16 cellular contexts compared by ENCODE assay signal in the genomic region with DNA sequence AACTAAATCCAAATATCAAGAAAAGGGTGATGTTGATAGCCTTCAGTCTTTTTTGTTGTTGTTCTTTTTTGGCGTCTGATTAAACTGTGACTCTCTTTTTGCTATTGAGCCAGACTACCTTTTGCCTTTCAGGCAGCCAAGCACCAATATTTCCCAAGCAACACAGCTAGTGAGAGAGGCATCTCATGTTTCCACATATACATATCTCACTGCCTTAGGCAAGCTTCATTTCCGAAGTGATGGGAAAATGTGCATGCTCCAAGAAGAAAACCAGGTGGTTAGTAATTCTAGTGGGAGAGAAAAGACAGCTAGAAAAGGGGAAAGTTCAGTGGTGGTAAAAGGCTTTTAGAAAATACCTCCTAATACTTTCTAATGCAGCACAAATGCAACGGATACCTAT.
DNase-seq lines count a peak whose midpoint lies in the region; ATAC-seq and TF ChIP-seq lines count a peak whose summit lies in the region.
"Had no signal": no experiment of that assay in that cellular context is flagged by ENCODE, and none has a peak within 500 bp of the region (broad histone marks: within the 10 kb centered on the region; RNA-seq: fewer than 3 reads in every experiment).

No MANE protein-coding gene starts in this region.

- H3K79me2 ChIP-seq in SK-N-SH (ENCODE audit: insufficient read depth), result no peaks in the 10 kb centered on the region

- TF ChIP-seq CTCF in BE2C (IDR thresholded peaks at IDR 0.05; ENCODE audit: low read depth, low read length) (no peak), SK-N-SH (IDR thresholded peaks at IDR 0.05) (no peak), glutamatergic neuron (IDR thresholded peaks at IDR 0.05; ENCODE audit: partially characterized antibody, unreplicated experiment) (no peak)

- H3K4me1 ChIP-seq in BE2C, result peaks cover 27% of the 10 kb centered on the region
- peaks cover 4 to 21% of the 10 kb centered on the region in 2 experiments; a peak in 3 of 4 replicates for H3K4me1 ChIP-seq in SK-N-SH (ENCODE audit: control insufficient read depth in 1 of 2, insufficient read depth in 2 of 2, low read depth in 1 of 2, low read length in 1 of 2)
- H3K4me1 ChIP-seq: lower lobe of right lung had no signal

- POLR2A ChIA-PET in SK-N-SH (lab: Yijun Ruan, JAX), result no interaction called here

- peaks cover 54% of the 10 kb centered on the region for H3K4me1 Mint-ChIP-seq in glutamatergic neuron (ENCODE audit: low read depth, unreplicated experiment)
- H3K4me1 Mint-ChIP-seq: immature natural killer cell; stimulated activated naive B cell treated with anti-CD40 and anti-IgM and Interleukin-4, amounts not matched to agents 10 μg/mL and 1 μg/mL and 100 μg/mL, for 72 hours had no signal

- no peak overlapping the region for H3K9ac ChIP-seq in SK-N-SH

- CTCF ChIA-PET in SK-N-SH (lab: Yijun Ruan, JAX), result interaction anchor here (0.6 to 1.3 kb wide), 2 partner anchors 19 to 217 kb away, joined by 3 read pairs; no protein-coding TSS in a partner anchor

- peak overlapping the region; percentile 84 for H3K27ac Mint-ChIP-seq in glutamatergic neuron (ENCODE audit: unreplicated experiment)
- H3K27ac Mint-ChIP-seq: activated CD4-positive, alpha-beta T cell treated with anti-CD3 and anti-CD28 coated beads, Interleukin-2, amount 10 ng/mL, durations not matched to agents 24 days and 14 days; CD4-positive, CD25-positive, alpha-beta regulatory T cell; immature natural killer cell; stimulated activated naive B cell treated with anti-CD40 and anti-IgM and Interleukin-4, amounts not matched to agents 10 μg/mL and 1 μg/mL and 100 μg/mL, for 72 hours had no signal

- peaks cover 1% of the 10 kb centered on the region for H3K9me3 Mint-ChIP-seq in glutamatergic neuron (ENCODE audit: unreplicated experiment)

- H3K4me2 ChIP-seq in SK-N-SH, result no peak overlapping the region

- H3K9me3 ChIP-seq in BE2C (no peaks in the 10 kb centered on the region), SK-N-SH (no peaks in the 10 kb centered on the region)
- H3K9me3 ChIP-seq: lower lobe of right lung had no signal

- H3K4me3 ChIP-seq in BE2C (ENCODE audit: low read depth, low read length) (peak overlapping the region; percentile 29), SK-N-SH (ENCODE audit: low read depth in 2 of 2, low read length in 1 of 2) (no peak overlapping the region)
- H3K4me3 ChIP-seq: heart right ventricle, lower lobe of right lung had no signal

- WGBS in SK-N-SH (ENCODE audit: low lambda C conversion rate), result 57% methylated on average over 3 of the region's 3 CpGs

- peak overlapping the region; percentile 5 to 85; a peak in 3 of 4 replicates for H3K27ac ChIP-seq in SK-N-SH (ENCODE audit: low read depth in 2 of 2, low read length in 1 of 2)
- H3K27ac ChIP-seq: heart right ventricle, lower lobe of right lung had no signal

- peak; percentile 24 for DNase-seq in BE2C
- peak; percentile 43 for DNase-seq in NCI-H146 treated with DMSO at 0.1 percent for 48 hours (lab: John Stamatoyannopoulos, UW; ENCODE audit: unreplicated experiment)
- DNase-seq in SK-N-SH, result no peak
- no peak for DNase-seq in glutamatergic neuron
- no peak for DNase-seq in UCSD-AML1 (lab: John Stamatoyannopoulos, UW; ENCODE audit: unreplicated experiment)
- DNase-seq: activated CD4-positive, alpha-beta T cell treated with anti-CD3 and anti-CD28 coated beads, Interleukin-2, amount 10 ng/mL, durations not matched to agents 24 days and 14 days; activated CD8-positive, alpha-beta memory T cell treated with anti-CD3 and anti-CD28 coated beads, Interleukin-2, amount 50 U/mL, for 4 hours; activated gamma-delta T cell treated with Interleukin-2 at 50 U/mL for 16 hours; CD4-positive, CD25-positive, alpha-beta regulatory T cell; heart right ventricle; immature natural killer cell; lower lobe of right lung; stimulated activated naive B cell treated with anti-CD40 and anti-IgM and Interleukin-4, amounts not matched to agents 10 μg/mL and 1 μg/mL and 100 μg/mL, for 72 hours had no signal

- H3K27me3 ChIP-seq in BE2C, result no peaks in the 10 kb centered on the region
- H3K27me3 ChIP-seq in SK-N-SH (ENCODE audit: insufficient read depth), result no peaks in the 10 kb centered on the region
- H3K27me3 ChIP-seq: heart right ventricle had no signal

- TF ChIP-seq RAD21 in SK-N-SH (IDR thresholded peaks at IDR 0.05; ENCODE audit: low read length), result no peak

- ATAC-seq in HG02870 (IDR thresholded peaks at IDR 0.05; ENCODE audit: unreplicated experiment), result no peak
- ATAC-seq in GM21717 (IDR thresholded peaks at IDR 0.05; ENCODE audit: unreplicated experiment), result no peak
- no peak for ATAC-seq in GM19463 (IDR thresholded peaks at IDR 0.05; ENCODE audit: unreplicated experiment)
- ATAC-seq: heart right ventricle; lower lobe of right lung; stimulated activated naive B cell treated with anti-CD40 and anti-IgM and Interleukin-4, amounts not matched to agents 10 μg/mL and 1 μg/mL and 100 μg/mL, for 72 hours had no signal

- H3K9me2 ChIP-seq in SK-N-SH, result no peaks in the 10 kb centered on the region

- TF ChIP-seq EP300 in SK-N-SH (IDR thresholded peaks at IDR 0.05; ENCODE audit: borderline replicate concordance in 1 of 2, low read depth in 1 of 2, low read length in 1 of 2), result peak in 1 of 2 experiments; percentile 12; a peak in 1 of 4 replicates

- H3K4me3 Mint-ChIP-seq in glutamatergic neuron (ENCODE audit: unreplicated experiment), result peak overlapping the region; percentile 63
- H3K4me3 Mint-ChIP-seq: activated CD4-positive, alpha-beta T cell treated with anti-CD3 and anti-CD28 coated beads, Interleukin-2, amount 10 ng/mL, durations not matched to agents 24 days and 14 days; CD4-positive, CD25-positive, alpha-beta regulatory T cell; immature natural killer cell; stimulated activated naive B cell treated with anti-CD40 and anti-IgM and Interleukin-4, amounts not matched to agents 10 μg/mL and 1 μg/mL and 100 μg/mL, for 72 hours had no signal

- peaks cover 5% of the 10 kb centered on the region for H3K27me3 Mint-ChIP-seq in glutamatergic neuron (ENCODE audit: unreplicated experiment)
- H3K27me3 Mint-ChIP-seq: activated CD4-positive, alpha-beta T cell treated with anti-CD3 and anti-CD28 coated beads, Interleukin-2, amount 10 ng/mL, durations not matched to agents 24 days and 14 days; CD4-positive, CD25-positive, alpha-beta regulatory T cell; stimulated activated naive B cell treated with anti-CD40 and anti-IgM and Interleukin-4, amounts not matched to agents 10 μg/mL and 1 μg/mL and 100 μg/mL, for 72 hours had no signal

- no peaks in the 10 kb centered on the region for H3K36me3 ChIP-seq in BE2C
- H3K36me3 ChIP-seq in SK-N-SH (replicated peaks in 1 of 2; ENCODE audit: control insufficient read depth in 1 of 2, insufficient read depth in 2 of 2, low read length in 1 of 2), result peaks cover 0 to 20% of the 10 kb centered on the region in 2 experiments
- H3K36me3 ChIP-seq: heart right ventricle, lower lobe of right lung had no signal

- no peaks in the 10 kb centered on the region for H3K36me3 Mint-ChIP-seq in glutamatergic neuron (ENCODE audit: unreplicated experiment)
- H3K36me3 Mint-ChIP-seq: CD4-positive, CD25-positive, alpha-beta regulatory T cell; stimulated activated naive B cell treated with anti-CD40 and anti-IgM and Interleukin-4, amounts not matched to agents 10 μg/mL and 1 μg/mL and 100 μg/mL, for 72 hours had no signal

- no peaks in the 10 kb centered on the region for H3F3A ChIP-seq in SK-N-SH (replicated peaks; ENCODE audit: insufficient read depth)

- no peaks in the 10 kb centered on the region for H4K20me1 ChIP-seq in SK-N-SH (ENCODE audit: insufficient read depth)

- no peak overlapping the region for H2AFZ ChIP-seq in SK-N-SH (ENCODE audit: low read depth)

TF ChIP-seq in SK-N-SH, 30 proteins besides CTCF, POLR2A, EP300 and RAD21:
- TF ChIP-seq GATA2 (CRISPR knock-in tag; IDR thresholded peaks at IDR 0.05) (peak; percentile 40), FOSL2 (IDR thresholded peaks at IDR 0.05; ENCODE audit: borderline replicate concordance, low read depth) (no peak)

Comparison
In these comparisons a context has a peak if more than half of its experiments do, and no peak if none do; other contexts are left out.
1. DNase-seq: peak in BE2C (single experiment) and NCI-H146 treated with DMSO at 0.1 percent for 48 hours (single experiment); none in SK-N-SH (single experiment), glutamatergic neuron (single experiment) and UCSD-AML1 (single experiment).